ENCODE assay signal across 8 cellular contexts in the genomic region with DNA sequence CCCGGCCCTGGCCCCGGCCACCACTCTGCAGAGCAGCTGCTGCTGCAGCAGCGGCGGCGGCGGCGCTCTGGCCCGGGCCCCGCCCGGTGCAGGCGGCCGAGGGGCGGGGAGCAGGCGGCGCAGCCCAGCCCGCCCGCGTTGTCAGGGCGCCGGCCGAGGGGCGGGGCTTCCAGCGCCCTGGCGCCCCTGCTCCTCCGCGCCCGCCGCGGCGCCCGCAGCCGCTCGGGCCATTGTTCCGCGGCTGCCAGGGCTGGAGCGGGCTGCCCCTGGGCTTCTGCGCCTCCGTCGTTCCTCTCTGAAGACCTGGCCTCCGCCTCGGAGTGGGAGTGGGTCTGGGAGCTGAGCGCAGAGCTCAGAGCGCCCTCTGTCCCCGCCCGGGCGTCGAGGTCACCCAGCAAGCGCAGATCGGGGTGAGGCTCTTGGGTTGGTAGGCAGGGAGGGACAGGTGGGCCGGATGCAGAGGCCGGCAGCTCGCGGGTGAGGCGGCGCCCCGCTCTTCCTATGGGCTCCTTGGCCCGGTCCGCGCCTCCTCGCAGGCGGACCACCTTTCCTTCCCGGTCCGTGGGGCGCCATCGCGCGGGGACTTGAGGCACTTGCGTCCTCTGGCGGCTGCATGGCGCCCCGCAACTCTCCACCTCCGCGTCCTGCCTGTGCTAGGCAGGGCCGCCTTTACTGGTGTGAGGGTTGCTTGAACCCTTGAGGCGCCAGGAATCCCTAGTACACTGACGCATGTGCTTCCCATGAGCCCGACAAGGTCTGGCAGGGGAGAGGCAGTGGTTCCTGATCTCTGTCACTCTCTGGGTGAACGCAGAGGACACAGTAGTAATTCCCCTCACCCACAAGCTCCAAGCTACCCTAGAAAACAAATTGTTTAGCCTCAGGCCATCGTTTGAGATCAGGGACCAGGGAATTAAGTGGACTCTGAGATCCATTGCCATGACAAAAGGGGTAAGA. TPM values are rescaled to one million over a fixed set of nuclear protein-coding genes. Genes with fewer than 3 reads are reported as not detected.
DNase-seq lines count a peak whose midpoint lies in the region; ATAC-seq and TF ChIP-seq lines count a peak whose summit lies in the region.

A gene with protein sequence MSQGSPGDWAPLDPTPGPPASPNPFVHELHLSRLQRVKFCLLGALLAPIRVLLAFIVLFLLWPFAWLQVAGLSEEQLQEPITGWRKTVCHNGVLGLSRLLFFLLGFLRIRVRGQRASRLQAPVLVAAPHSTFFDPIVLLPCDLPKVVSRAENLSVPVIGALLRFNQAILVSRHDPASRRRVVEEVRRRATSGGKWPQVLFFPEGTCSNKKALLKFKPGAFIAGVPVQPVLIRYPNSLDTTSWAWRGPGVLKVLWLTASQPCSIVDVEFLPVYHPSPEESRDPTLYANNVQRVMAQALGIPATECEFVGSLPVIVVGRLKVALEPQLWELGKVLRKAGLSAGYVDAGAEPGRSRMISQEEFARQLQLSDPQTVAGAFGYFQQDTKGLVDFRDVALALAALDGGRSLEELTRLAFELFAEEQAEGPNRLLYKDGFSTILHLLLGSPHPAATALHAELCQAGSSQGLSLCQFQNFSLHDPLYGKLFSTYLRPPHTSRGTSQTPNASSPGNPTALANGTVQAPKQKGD (minus strand): TSS at position 69 of the 954 bp plus-strand sequence. CDS start 96 bp downstream, outside the sequence.

- H3K27ac ChIP-seq in cardiac muscle cell (peak within 1 kb of the TSS; percentile 95), transverse colon (peak within 1 kb of the TSS; percentile 98 to 100 (median 99))

- H3K9me3 ChIP-seq in cardiac muscle cell (ENCODE audit: low read depth) (no peaks in the 10 kb centered on the region), transverse colon (no peaks in the 10 kb centered on the region)

- WGBS in transverse colon (ENCODE audit: low coverage in 1 of 2), 2 donors, result 0% methylated on average over 57 of the region's 79 CpGs; no CpG with 5 or more reads in 1 of the 2 donors

- in situ Hi-C loops in transverse colon (cut with MboI; ENCODE audit: low pct_ligation_motif_present in 1 of 4, low pct_unique_long_range_greater_than_20kb in 1 of 4, low sequenced_read_pairs in 3 of 4), result loop anchor here (10.0 to 25.0 kb wide), 4 partner anchors 123 to 280 kb away; a partner anchor contains a TSS

- H3K27me3 ChIP-seq in cardiac muscle cell (no peaks in the 10 kb centered on the region), transverse colon (no peaks in the 10 kb centered on the region)

- DNase-seq in NCI-H1105 treated with DMSO at 0.1 percent for 48 hours (lab: John Stamatoyannopoulos, UW) (peak; percentile 60), SW480 (ENCODE audit: low spot score) (peak; percentile 84), cardiac muscle cell (ENCODE audit: low read depth in 1 of 2, low spot score in 1 of 2) (peak; percentile 90 to 94), pons (ENCODE audit: low spot score) (peak; percentile 87), transverse colon (peak; percentile 94)
- DNase-seq in activated naive CD8-positive, alpha-beta T cell treated with anti-CD3 and anti-CD28 coated beads, Interleukin-2, amount 50 U/mL, for 24 hours, result peak; percentile 90

- peak within 1 kb of the TSS; percentile 98 for H3K4me3 Mint-ChIP-seq in activated naive CD8-positive, alpha-beta T cell treated with anti-CD3 and anti-CD28 coated beads, Interleukin-2, amount 50 U/mL, for 24 hours

- peak within 1 kb of the TSS; percentile 95 for H3K27ac Mint-ChIP-seq in activated naive CD8-positive, alpha-beta T cell treated with anti-CD3 and anti-CD28 coated beads, Interleukin-2, amount 50 U/mL, for 24 hours

- no peak for TF ChIP-seq EP300 in transverse colon (IDR thresholded peaks at IDR 0.05; ENCODE audit: low read depth)

- H3K36me3 ChIP-seq in cardiac muscle cell (peaks cover 3% of the 10 kb centered on the region), transverse colon (no peaks in the 10 kb centered on the region)

- H3K4me3 ChIP-seq in cardiac muscle cell (peak within 1 kb of the TSS; percentile 90), transverse colon (peak within 1 kb of the TSS; percentile 72 to 95 (median 92))

- H3K4me1 ChIP-seq in cardiac muscle cell (ENCODE audit: low read depth) (peaks cover 13% of the 10 kb centered on the region), transverse colon (peaks cover 5 to 49% (median 36%) of the 10 kb centered on the region in 4 donors)

- TF ChIP-seq POLR2A in transverse colon (IDR thresholded peaks at IDR 0.05), result peak; percentile 91

- peak; percentile 83 for ATAC-seq in HG02678 (IDR thresholded peaks at IDR 0.05; ENCODE audit: unreplicated experiment)
- peak; percentile 89 for ATAC-seq in activated naive CD8-positive, alpha-beta T cell treated with anti-CD3 and anti-CD28 coated beads, Interleukin-2, amount 50 U/mL, for 24 hours

- H3K4me1 Mint-ChIP-seq in activated naive CD8-positive, alpha-beta T cell treated with anti-CD3 and anti-CD28 coated beads, Interleukin-2, amount 50 U/mL, for 24 hours, result peaks cover 42% of the 10 kb centered on the region

- no peaks in the 10 kb centered on the region for H3K27me3 Mint-ChIP-seq in activated naive CD8-positive, alpha-beta T cell treated with anti-CD3 and anti-CD28 coated beads, Interleukin-2, amount 50 U/mL, for 24 hours

- no peaks in the 10 kb centered on the region for H3K9me3 Mint-ChIP-seq in activated naive CD8-positive, alpha-beta T cell treated with anti-CD3 and anti-CD28 coated beads, Interleukin-2, amount 50 U/mL, for 24 hours

- intact Hi-C loops in transverse colon (cut with DNase I; ENCODE audit: low total_unique reads), result loop anchor here (10.0 kb wide), 1 partner anchor 123 kb away; no protein-coding TSS in a partner anchor

- peaks cover 11% of the 10 kb centered on the region for H3K36me3 Mint-ChIP-seq in activated naive CD8-positive, alpha-beta T cell treated with anti-CD3 and anti-CD28 coated beads, Interleukin-2, amount 50 U/mL, for 24 hours (ENCODE audit: low read depth)

- TF ChIP-seq CTCF in GM12874 (IDR thresholded peaks at IDR 0.05; ENCODE audit: insufficient read depth, low read depth, low read length), result peak; percentile 98
- peak; percentile 89 for TF ChIP-seq CTCF in cardiac muscle cell (IDR thresholded peaks at IDR 0.05; ENCODE audit: low read depth, low read length)
- TF ChIP-seq CTCF in transverse colon (IDR thresholded peaks at IDR 0.05), result peak; percentile 96 to 99 (median 97)

RNA-seq across cellular contexts. Expression of the gene that starts here (rescaled TPM):
- total RNA-seq in cardiac muscle cell, result 95.6 and 172 TPM in 2 replicates
- 162 and 285 TPM in 2 replicates for polyA plus RNA-seq in cardiac muscle cell
- total RNA-seq in transverse colon, result 100 to 1,000 TPM; 109 to 380 (median 143) TPM

Comparison
In these comparisons a context has a peak if more than half of its experiments do, and no peak if none do; other contexts are left out.
1. Peak in every context shown above with its lines: DNase-seq, ATAC-seq, H3K4me3 ChIP-seq and H3K27ac ChIP-seq.